ENCODE assay signal across 1 cellular context in genomic region chr12:6767592-6768384, GRCh38.
A peak's percentile ranks its signal among the peaks of the same experiment; 100 is the strongest.
TF ChIP-seq lines count a peak whose summit lies in the region.

No MANE protein-coding gene starts in this region.

TF ChIP-seq in HepG2, 621 proteins besides CTCF, POLR2A, EP300 and RAD21 (continued from another document and continues in another):
- TF ChIP-seq SYNCRIP (IDR thresholded peaks at IDR 0.05; ENCODE audit: insufficient read depth, low read depth, low read length) (no peak), ZNF768 (CRISPR knock-in tag; IDR thresholded peaks at IDR 0.05) (no peak), THAP9 (CRISPR knock-in tag; IDR thresholded peaks at IDR 0.05; ENCODE audit: borderline replicate concordance) (0 out of 2 replicates have a peak, but pooled peaks have one; percentile 4), GLMP (CRISPR knock-in tag; IDR thresholded peaks at IDR 0.05; ENCODE audit: borderline replicate concordance) (no peak), SNAPC5 (CRISPR knock-in tag; IDR thresholded peaks at IDR 0.05; ENCODE audit: borderline replicate concordance) (no peak), KAT2B (IDR thresholded peaks at IDR 0.05; ENCODE audit: borderline replicate concordance, low read depth, low read length) (no peak), ZBTB39 (CRISPR knock-in tag; IDR thresholded peaks at IDR 0.05) (peak; percentile 36; the same call in 1 of the 2 replicates), PRPF4 (IDR thresholded peaks at IDR 0.05; ENCODE audit: low read depth, low read length, poor library complexity, severe bottlenecking) (no peak), HDAC6 (IDR thresholded peaks at IDR 0.05; ENCODE audit: low read depth, low read length) (no peak), ZNF224 (CRISPR knock-in tag; IDR thresholded peaks at IDR 0.05) (no peak), ELK4 (CRISPR knock-in tag; IDR thresholded peaks at IDR 0.05; ENCODE audit: borderline replicate concordance) (no peak), ZNF296 (CRISPR knock-in tag; conservative IDR thresholded peaks at IDR 0.05) (no peak; the same call in 1 of the 2 replicates), PBX2 (CRISPR knock-in tag; IDR thresholded peaks at IDR 0.05) (no peak), ZMYM3 (CRISPR knock-in tag; IDR thresholded peaks at IDR 0.05) (no peak), TMF1 (CRISPR knock-in tag; IDR thresholded peaks at IDR 0.05; ENCODE audit: low read depth) (no peak), ZNF703 (CRISPR knock-in tag; IDR thresholded peaks at IDR 0.05; ENCODE audit: borderline replicate concordance) (no peak), ZNF451 (CRISPR knock-in tag; IDR thresholded peaks at IDR 0.05) (0 out of 2 replicates have a peak, but pooled peaks have one; percentile 8), SAFB2 (CRISPR knock-in tag; IDR thresholded peaks at IDR 0.05; ENCODE audit: borderline replicate concordance, low read depth) (no peak; the same call in 1 of the 2 replicates), GTF3A (CRISPR knock-in tag; conservative IDR thresholded peaks at IDR 0.05) (peak; percentile 78; the same call in 1 of the 2 replicates), TCF7 (IDR thresholded peaks at IDR 0.05; ENCODE audit: low read depth) (no peak), THRA (CRISPR knock-in tag; IDR thresholded peaks at IDR 0.05; ENCODE audit: borderline replicate concordance) (peak; percentile 90; the same call in 1 of the 2 replicates), FOXA3 (CRISPR knock-in tag; IDR thresholded peaks at IDR 0.05) (no peak; the same call in 1 of the 2 replicates), PPARG (CRISPR knock-in tag; conservative IDR thresholded peaks at IDR 0.05) (no peak), MEIS1 (CRISPR knock-in tag; IDR thresholded peaks at IDR 0.05; ENCODE audit: borderline replicate concordance) (0 out of 2 replicates have a peak, but pooled peaks have one; percentile 31), HES4 (CRISPR knock-in tag; IDR thresholded peaks at IDR 0.05; ENCODE audit: borderline replicate concordance) (peak; percentile 68; the same call in 1 of the 2 replicates), EED (CRISPR knock-in tag; IDR thresholded peaks at IDR 0.05) (0 out of 2 replicates have a peak, but pooled peaks have one; percentile 49), CREM (IDR thresholded peaks at IDR 0.05) (peak; percentile 34; the same call in 1 of the 2 replicates), CREM (CRISPR knock-in tag; IDR thresholded peaks at IDR 0.05) (no peak), MYC (CRISPR knock-in tag; IDR thresholded peaks at IDR 0.05; ENCODE audit: borderline replicate concordance) (peak; percentile 77; the same call in 1 of the 2 replicates), ZBTB37 (CRISPR knock-in tag; IDR thresholded peaks at IDR 0.05) (no peak), ZNF30 (CRISPR knock-in tag; IDR thresholded peaks at IDR 0.05) (no peak), FOXK2 (IDR thresholded peaks at IDR 0.05) (no peak), ZMAT3 (CRISPR knock-in tag; conservative IDR thresholded peaks at IDR 0.05) (no peak), CBX1 (IDR thresholded peaks at IDR 0.05; ENCODE audit: low read depth) (peak; percentile 37), HMGXB4 (CRISPR knock-in tag; IDR thresholded peaks at IDR 0.05; ENCODE audit: borderline replicate concordance in 1 of 2, low read depth in 1 of 2) (peak in 1 of 2 experiments; percentile 28; a peak in 3 of 4 replicates), SPEN (CRISPR knock-in tag; IDR thresholded peaks at IDR 0.05; ENCODE audit: low read depth) (peak; percentile 75), STAT6 (CRISPR knock-in tag; IDR thresholded peaks at IDR 0.05; ENCODE audit: borderline replicate concordance) (0 out of 2 replicates have a peak, but pooled peaks have one; percentile 37), CBX2 (IDR thresholded peaks at IDR 0.05; ENCODE audit: low read depth, low read length) (no peak), CBX2 (CRISPR knock-in tag; IDR thresholded peaks at IDR 0.05; ENCODE audit: low read depth) (no peak), NFATC3 (CRISPR knock-in tag; IDR thresholded peaks at IDR 0.05) (no peak), RFX5 (IDR thresholded peaks at IDR 0.05; ENCODE audit: low read depth, low read length) (no peak), NCOA2 (CRISPR knock-in tag; IDR thresholded peaks at IDR 0.05) (peak; percentile 45; the same call in 1 of the 2 replicates), TBP (CRISPR knock-in tag; IDR thresholded peaks at IDR 0.05) (no peak), SNAI1 (CRISPR knock-in tag; IDR thresholded peaks at IDR 0.05; ENCODE audit: borderline replicate concordance) (0 out of 2 replicates have a peak, but pooled peaks have one; percentile 70), TP53 (CRISPR knock-in tag; conservative IDR thresholded peaks at IDR 0.05) (no peak), MXI1 (IDR thresholded peaks at IDR 0.05; ENCODE audit: borderline replicate concordance, low read depth, low read length) (no peak), TARDBP (CRISPR knock-in tag; IDR thresholded peaks at IDR 0.05) (no peak), HNRNPL (IDR thresholded peaks at IDR 0.05; ENCODE audit: low read depth, low read length) (peak; percentile 33; the same call in 1 of the 2 replicates), ZSCAN30 (CRISPR knock-in tag; IDR thresholded peaks at IDR 0.05) (no peak), ZFP62 (CRISPR knock-in tag; IDR thresholded peaks at IDR 0.05) (no peak)
